In the genomic region with DNA sequence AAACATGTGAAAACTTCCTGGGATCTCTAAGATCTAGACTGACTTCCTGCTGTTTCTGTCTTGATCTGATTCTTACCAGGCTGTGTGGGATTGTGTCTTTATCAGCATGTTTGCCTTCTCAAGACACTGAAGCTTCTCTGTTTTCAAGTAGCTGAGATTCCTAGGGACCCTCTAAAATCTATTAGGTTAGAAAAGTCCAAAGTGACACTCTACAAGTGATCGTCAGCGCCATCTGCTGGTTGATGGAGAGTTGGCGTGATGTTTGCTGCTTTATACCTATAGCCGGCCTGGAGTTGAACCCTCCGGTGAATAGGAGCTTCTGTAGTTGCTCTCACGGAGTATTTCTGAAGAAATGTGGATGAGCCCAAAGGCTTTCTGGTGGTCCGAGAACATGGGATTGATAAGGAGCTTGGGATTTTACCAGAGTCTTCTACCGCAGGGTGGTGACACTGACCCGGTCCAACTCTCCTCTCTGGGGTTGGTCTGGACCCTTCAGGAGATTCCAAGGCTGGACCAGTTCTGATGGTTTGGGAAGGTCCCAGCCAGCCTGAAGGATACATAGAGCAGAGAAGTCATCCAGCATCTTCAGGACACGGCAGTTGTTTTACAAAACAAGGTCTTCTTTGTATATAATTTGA, we compare ENCODE assay signal across 8 cellular contexts.
DNase-seq lines count a peak whose midpoint lies in the region; ATAC-seq, FAIRE-seq and TF ChIP-seq lines count a peak whose summit lies in the region.

No MANE protein-coding gene starts in this region.

- peak; percentile 48 to 50; a peak in 4 of 5 replicates for TF ChIP-seq RAD21 in A549 (conservative IDR thresholded peaks at IDR 0.05 in 1 of 2, IDR thresholded peaks at IDR 0.05 in 1 of 2)

- TF ChIP-seq EP300 in A549 (IDR thresholded peaks at IDR 0.05) (no peak), sigmoid colon (IDR thresholded peaks at IDR 0.05) (no peak)

- H3K4me2 ChIP-seq in A549 = no peak overlapping the region

- peak; percentile 44 to 46 for DNase-seq in A549 (ENCODE audit: low read depth in 1 of 2, low spot score in 1 of 2)
- peak; percentile 58 for DNase-seq in GM13977 (ENCODE audit: low spot score)
- peak; percentile 83 for DNase-seq in NAMALWA (ENCODE audit: low spot score)
- peak; percentile 59 for DNase-seq in SW480 (ENCODE audit: low spot score)
- peak; percentile 50 to 89 (median 74) for DNase-seq in adrenal gland
- peak; percentile 82 for DNase-seq in left ventricle myocardium superior
- DNase-seq in sigmoid colon = peak; percentile 81

- H3K27me3 ChIP-seq in adrenal gland = no peaks in the 10 kb centered on the region
- no peaks in the 10 kb centered on the region for H3K27me3 ChIP-seq in sigmoid colon

- WGBS in A549 (ENCODE audit: missing lambda C conversion rate) = 39% methylated on average over 10 of the region's 10 CpGs
- WGBS in adrenal gland, 4 donors = 27 to 42% (median 35%) methylated on average over 6 to 10 of the region's 10 CpGs
- 32 to 35% methylated on average over 10 of the region's 10 CpGs for WGBS in sigmoid colon, 2 donors

- in situ Hi-C loops in GM13977 (cut with MboI; ENCODE audit: low pct_unique_long_range_greater_than_20kb, low sequenced_read_pairs, unreplicated experiment) = no loop called here

- intact Hi-C loops in adrenal gland (cut with DNase I) = loop anchor here (5.0 to 10.0 kb wide), 3 partner anchors 91 to 296 kb away; no protein-coding TSS in a partner anchor
- intact Hi-C loops in left ventricle myocardium superior (cut with micrococcal nuclease) = no loop called here
- intact Hi-C loops in sigmoid colon (cut with DNase I) = loop anchor here (5.0 to 10.0 kb wide), 2 partner anchors 91 to 234 kb away; a partner anchor contains a TSS

- TF ChIP-seq POLR2A in A549 (IDR thresholded peaks at IDR 0.05; ENCODE audit: low read length) (no peak), adrenal gland (IDR thresholded peaks at IDR 0.05) (no peak), sigmoid colon (IDR thresholded peaks at IDR 0.05) (no peak)

- no peaks in the 10 kb centered on the region for H3K9me3 ChIP-seq in A549
- no peaks in the 10 kb centered on the region for H3K9me3 ChIP-seq in adrenal gland (replicated peaks in 1 of 3)
- H3K9me3 ChIP-seq in sigmoid colon = no peaks in the 10 kb centered on the region

- H3K36me3 ChIP-seq in adrenal gland (replicated peaks in 1 of 2) (no peaks in the 10 kb centered on the region), sigmoid colon (no peaks in the 10 kb centered on the region)

- ATAC-seq in A549 (peak; percentile 66 to 82; a peak in 5 of 6 replicates), left ventricle myocardium superior (peak; percentile 70), GM18870 (IDR thresholded peaks at IDR 0.05; ENCODE audit: unreplicated experiment) (no peak)

- no peak overlapping the region for H3K4me3 ChIP-seq in A549
- no peak overlapping the region for H3K4me3 ChIP-seq in adrenal gland
- H3K4me3 ChIP-seq in sigmoid colon = no peak overlapping the region

- TF ChIP-seq CTCF in A549 (IDR thresholded peaks at IDR 0.05) (peak; percentile 72), GM13977 (IDR thresholded peaks at IDR 0.05; ENCODE audit: extremely low read depth, insufficient read depth, missing control alignments) (peak; percentile 88), adrenal gland (IDR thresholded peaks at IDR 0.05) (peak; percentile 55 to 85 (median 74)), sigmoid colon (IDR thresholded peaks at IDR 0.05) (peak; percentile 32 to 80 (median 74))

- no peak for FAIRE-seq in A549 (lab: Jason Lieb, UNC)

- CTCF ChIA-PET in A549 (lab: Yijun Ruan, JAX) = interaction anchor here (0.5 to 3.5 kb wide), 40 partner anchors 8 to 587 kb away, joined by 3 to 18 read pairs (median 4); no protein-coding TSS in a partner anchor

- no peak overlapping the region for H3K27ac ChIP-seq in A549
- no peak overlapping the region for H3K27ac ChIP-seq in adrenal gland
- H3K27ac ChIP-seq in sigmoid colon = no peak overlapping the region

- no peaks in the 10 kb centered on the region for H3K4me1 ChIP-seq in A549
- H3K4me1 ChIP-seq in adrenal gland (replicated peaks in 1 of 2) = no peaks in the 10 kb centered on the region
- H3K4me1 ChIP-seq in sigmoid colon = no peaks in the 10 kb centered on the region

- POLR2A ChIA-PET in A549 (lab: Yijun Ruan, JAX) = no interaction called here

TF ChIP-seq in A549, 52 proteins besides CTCF, POLR2A, EP300 and RAD21:
- TF ChIP-seq, protein P1, sequence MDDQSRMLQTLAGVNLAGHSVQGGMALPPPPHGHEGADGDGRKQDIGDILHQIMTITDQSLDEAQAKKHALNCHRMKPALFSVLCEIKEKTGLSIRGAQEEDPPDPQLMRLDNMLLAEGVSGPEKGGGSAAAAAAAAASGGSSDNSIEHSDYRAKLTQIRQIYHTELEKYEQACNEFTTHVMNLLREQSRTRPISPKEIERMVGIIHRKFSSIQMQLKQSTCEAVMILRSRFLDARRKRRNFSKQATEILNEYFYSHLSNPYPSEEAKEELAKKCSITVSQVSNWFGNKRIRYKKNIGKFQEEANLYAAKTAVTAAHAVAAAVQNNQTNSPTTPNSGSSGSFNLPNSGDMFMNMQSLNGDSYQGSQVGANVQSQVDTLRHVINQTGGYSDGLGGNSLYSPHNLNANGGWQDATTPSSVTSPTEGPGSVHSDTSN (IDR thresholded peaks at IDR 0.05) = no peak
- TF ChIP-seq CHD4 (IDR thresholded peaks at IDR 0.05; ENCODE audit: borderline replicate concordance) (no peak), SMC3 (IDR thresholded peaks at IDR 0.05) (peak; percentile 48; the same call in 2 of the 3 replicates), MAZ (IDR thresholded peaks at IDR 0.05; ENCODE audit: borderline replicate concordance, low read depth, low read length) (no peak), ZFP36 (IDR thresholded peaks at IDR 0.05; ENCODE audit: borderline replicate concordance, partially characterized antibody) (no peak), HOXA7 (CRISPR knock-in tag; IDR thresholded peaks at IDR 0.05) (no peak), TP53 (CRISPR knock-in tag; IDR thresholded peaks at IDR 0.05) (no peak), KDM5A (IDR thresholded peaks at IDR 0.05) (no peak)
